In the genomic region with DNA sequence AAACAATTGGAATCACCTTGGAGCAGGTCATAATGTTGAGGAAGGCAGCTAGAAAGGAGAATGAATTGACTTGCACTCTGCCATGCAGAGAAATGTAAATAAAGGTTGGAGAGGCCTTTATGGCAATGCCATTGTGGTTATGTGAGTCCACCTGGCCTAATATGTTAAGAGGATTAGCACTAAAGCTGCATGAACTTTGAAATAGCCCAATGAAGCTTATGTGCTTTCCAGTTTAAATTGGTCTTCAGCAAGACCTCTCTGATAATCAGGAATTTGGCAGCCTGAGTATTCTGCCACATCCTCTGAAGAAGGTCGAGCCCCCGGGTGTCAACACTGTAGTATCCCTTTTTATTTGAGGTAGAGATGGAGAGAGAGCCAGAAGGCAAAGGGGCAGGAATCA, we compare ENCODE assay signal across 12 cellular contexts.
DNase-seq lines count a peak whose midpoint lies in the region; ATAC-seq and TF ChIP-seq lines count a peak whose summit lies in the region.
"Had no signal": no experiment of that assay in that cellular context is flagged by ENCODE, and none has a peak within 500 bp of the region (broad histone marks: within the 10 kb centered on the region; RNA-seq: fewer than 3 reads in every experiment).

No MANE protein-coding gene starts in this region.

- H3K4me1 Mint-ChIP-seq in chondrocyte (ENCODE audit: low read depth) = peaks cover 51% of the 10 kb centered on the region
- no peaks in the 10 kb centered on the region for H3K4me1 Mint-ChIP-seq in activated naive CD4-positive, alpha-beta T cell treated with anti-CD3 and anti-CD28 coated beads for 36 hours (ENCODE audit: low read depth)

- intact Hi-C loops in activated naive CD4-positive, alpha-beta T cell treated with anti-CD3 and anti-CD28 coated beads for 36 hours (cut with micrococcal nuclease) = no loop called here

- TF ChIP-seq CTCF in chondrocyte (IDR thresholded peaks at IDR 0.05) = no peak

- H3K4me3 Mint-ChIP-seq in chondrocyte (ENCODE audit: unreplicated experiment) = no peak overlapping the region
- no peak overlapping the region for H3K4me3 Mint-ChIP-seq in activated naive CD4-positive, alpha-beta T cell treated with anti-CD3 and anti-CD28 coated beads for 36 hours

- DNase-seq in NCI-H1105 treated with DMSO at 0.1 percent for 48 hours (lab: John Stamatoyannopoulos, UW) (peak; percentile 10), NCI-H1105 (lab: John Stamatoyannopoulos, UW) (no peak), NCI-H510A treated with DMSO at 0.1 percent for 48 hours (lab: John Stamatoyannopoulos, UW) (peak; percentile 98), chondrocyte (ENCODE audit: low spot score) (no peak), renal cortical epithelial cell (ENCODE audit: low read depth) (peak; percentile 2)
- no peak for DNase-seq in activated naive CD4-positive, alpha-beta T cell treated with anti-CD3 and anti-CD28 coated beads for 36 hours
- DNase-seq: esophagus squamous epithelium; NCI-H446 treated with DMSO at 0.1 percent for 48 hours; stimulated activated CD4-positive, alpha-beta T cell treated with anti-CD3 and anti-CD28 coated beads, Interleukin-4, amount 100 ng/mL, for 24 hours had no signal

- ATAC-seq in GM21619 (IDR thresholded peaks at IDR 0.05; ENCODE audit: unreplicated experiment) (no peak), GM21786 (IDR thresholded peaks at IDR 0.05; ENCODE audit: unreplicated experiment) (no peak)
- ATAC-seq: HCT116 had no signal

- no peaks in the 10 kb centered on the region for H3K27me3 Mint-ChIP-seq in chondrocyte (ENCODE audit: low read depth)
- no peaks in the 10 kb centered on the region for H3K27me3 Mint-ChIP-seq in activated naive CD4-positive, alpha-beta T cell treated with anti-CD3 and anti-CD28 coated beads for 36 hours (ENCODE audit: low read depth)

- H3K36me3 Mint-ChIP-seq in chondrocyte (ENCODE audit: low read depth) = peaks cover 1% of the 10 kb centered on the region
- no peaks in the 10 kb centered on the region for H3K36me3 Mint-ChIP-seq in activated naive CD4-positive, alpha-beta T cell treated with anti-CD3 and anti-CD28 coated beads for 36 hours (ENCODE audit: low read depth)

- H3K27ac Mint-ChIP-seq in chondrocyte (ENCODE audit: unreplicated experiment) = peak overlapping the region; percentile 68
- H3K27ac Mint-ChIP-seq in activated naive CD4-positive, alpha-beta T cell treated with anti-CD3 and anti-CD28 coated beads for 36 hours = no peak overlapping the region

- CTCF ChIA-PET in activated naive CD4-positive, alpha-beta T cell treated with anti-CD3 and anti-CD28 coated beads for 36 hours (lab: Charles Lee) = no interaction called here

- peaks cover 23% of the 10 kb centered on the region for H3K9me3 Mint-ChIP-seq in chondrocyte (ENCODE audit: low read depth)
- H3K9me3 Mint-ChIP-seq in activated naive CD4-positive, alpha-beta T cell treated with anti-CD3 and anti-CD28 coated beads for 36 hours = peaks cover 18% of the 10 kb centered on the region

Comparison
In these comparisons a context has a peak if more than half of its experiments do, and no peak if none do; other contexts are left out.
1. DNase-seq: peak in NCI-H1105 treated with DMSO at 0.1 percent for 48 hours (single experiment), NCI-H510A treated with DMSO at 0.1 percent for 48 hours (single experiment) and renal cortical epithelial cell (single experiment); none in NCI-H1105 (single experiment), chondrocyte (single experiment) and activated naive CD4-positive, alpha-beta T cell treated with anti-CD3 and anti-CD28 coated beads for 36 hours (single experiment).